ENCODE assay signal across 30 cellular contexts in genomic region chr11:69483696-69484426, GRCh38. TPM values are rescaled to one million over a fixed set of nuclear protein-coding genes. Genes with fewer than 3 reads are reported as not detected.
DNase-seq lines count a peak whose midpoint lies in the region; ATAC-seq, FAIRE-seq and TF ChIP-seq lines count a peak whose summit lies in the region.
"Had no signal": no experiment of that assay in that cellular context is flagged by ENCODE, and none has a peak within 500 bp of the region (broad histone marks: within the 10 kb centered on the region; RNA-seq: fewer than 3 reads in every experiment).

No MANE protein-coding gene starts in this region.

- peaks cover 7% of the 10 kb centered on the region; the same call in 1 of the 2 replicates for H3K23me2 ChIP-seq in H1 (ENCODE audit: low read depth, low read length)

- DNase-seq in H1 (ENCODE audit: low read depth in 1 of 2, low spot score in 2 of 2) (no peak), lower lobe of right lung (peak; percentile 45), psoas muscle (peak; percentile 7 to 45), NCI-H1048 (lab: John Stamatoyannopoulos, UW) (no peak), caudate nucleus (lab: John Stamatoyannopoulos, UW) (no peak)
- DNase-seq in effector memory CD8-positive, alpha-beta T cell, result no peak
- DNase-seq: activated CD4-positive, alpha-beta T cell treated with anti-CD3 and anti-CD28 coated beads, Interleukin-2, amount 10 ng/mL, durations not matched to agents 24 days and 14 days; activated naive CD4-positive, alpha-beta T cell treated with anti-CD3 and anti-CD28 coated beads, Interleukin-2, amount 50 U/mL, for 16 hours; activated T-cell treated with anti-CD3 and anti-CD28 coated beads, Interleukin-2, amount 50 U/mL, for 72 hours; C1 segment of cervical spinal cord; erythroblast; foreskin fibroblast; Kasumi-1; MV-4-11; NCI-H1694 treated with DMSO at 0.1 percent for 48 hours; NCI-H2171 treated with DMSO at 0.1 percent for 48 hours; NCI-H526; small intestine; substantia nigra; T-helper 2 cell had no signal

- no peak for TF ChIP-seq POLR2A in H1 (IDR thresholded peaks at IDR 0.05; ENCODE audit: control extremely low read depth in 1 of 2, low read depth in 2 of 2, low read length in 2 of 2)

- H3K9me3 Mint-ChIP-seq in effector memory CD8-positive, alpha-beta T cell, result no peaks in the 10 kb centered on the region
- H3K9me3 Mint-ChIP-seq: activated CD4-positive, alpha-beta T cell treated with anti-CD3 and anti-CD28 coated beads, Interleukin-2, amount 10 ng/mL, durations not matched to agents 24 days and 14 days; activated T-cell treated with anti-CD3 and anti-CD28 coated beads, Interleukin-2, amount 50 U/mL, for 72 hours; stimulated activated effector memory CD8-positive, alpha-beta T cell treated with anti-CD3 and anti-CD28 coated beads, Interleukin-12 subunit alpha, Interleukin-12 subunit beta, amount 100 ng/mL, for 72 hours had no signal

- 0 out of 2 replicates have a peak overlapping the region, but pooled peaks have one; percentile 71 for H3K18ac ChIP-seq in H1 (ENCODE audit: extremely low read depth, low read length)

- H3K56ac ChIP-seq in H1 (replicated peaks; ENCODE audit: insufficient read length, low read depth, low read length), result no peak overlapping the region

- H3K4me3 ChIP-seq in HUES6 (ENCODE audit: low read depth, low read length), result no peak overlapping the region
- no peak overlapping the region for H3K4me3 ChIP-seq in H1 (ENCODE audit: extremely low read depth in 1 of 4, insufficient read depth in 2 of 4, low read depth in 3 of 4, low read length in 4 of 4)
- no peak overlapping the region for H3K4me3 ChIP-seq in lower lobe of right lung
- H3K4me3 ChIP-seq in psoas muscle, result no peak overlapping the region
- H3K4me3 ChIP-seq: GM12878, SK-N-MC had no signal

- H3K4me1 Mint-ChIP-seq in effector memory CD8-positive, alpha-beta T cell (ENCODE audit: low read depth in 2 of 2), result no peaks in the 10 kb centered on the region
- H3K4me1 Mint-ChIP-seq: activated CD4-positive, alpha-beta T cell treated with anti-CD3 and anti-CD28 coated beads, Interleukin-2, amount 10 ng/mL, durations not matched to agents 24 days and 14 days; stimulated activated effector memory CD8-positive, alpha-beta T cell treated with anti-CD3 and anti-CD28 coated beads, Interleukin-12 subunit alpha, Interleukin-12 subunit beta, amount 100 ng/mL, for 72 hours had no signal

- H2BK20ac ChIP-seq in H1 (ENCODE audit: low read length), result peak overlapping the region; percentile 87

- H3K27ac ChIP-seq in HUES6 (ENCODE audit: low read depth, low read length), result no peak overlapping the region
- H3K27ac ChIP-seq in H1 (ENCODE audit: low read depth, low read length), result no peak overlapping the region
- no peak overlapping the region for H3K27ac ChIP-seq in lower lobe of right lung
- no peak overlapping the region for H3K27ac ChIP-seq in psoas muscle
- H3K27ac ChIP-seq in caudate nucleus (ENCODE audit: low read depth, low read length), result no peak overlapping the region
- H3K27ac ChIP-seq: SK-N-MC had no signal

- H3K79me1 ChIP-seq in H1 (ENCODE audit: low read depth, low read length), result no peaks in the 10 kb centered on the region

- POLR2A ChIA-PET in H1 (lab: Charles Lee; ENCODE audit: partially characterized antibody), result interaction anchor here (1.2 to 2.0 kb wide), 3 partner anchors 16 to 158 kb away, joined by 3 to 8 read pairs (median 3); no protein-coding TSS in a partner anchor

- no peak overlapping the region for H3K4me2 ChIP-seq in H1 (ENCODE audit: insufficient read depth in 1 of 2, low read depth in 2 of 2, low read length in 2 of 2)

- ATAC-seq in lower lobe of right lung (no peak), psoas muscle (no peak)
- no peak for ATAC-seq in effector memory CD8-positive, alpha-beta T cell (replicated peaks)
- ATAC-seq: activated T-cell treated with anti-CD3 and anti-CD28 coated beads, Interleukin-2, amount 50 U/mL, for 72 hours; GM12878; stimulated activated effector memory CD8-positive, alpha-beta T cell treated with anti-CD3 and anti-CD28 coated beads, Interleukin-12 subunit alpha, Interleukin-12 subunit beta, amount 100 ng/mL, for 72 hours had no signal

- H3K4me1 ChIP-seq in HUES6 (ENCODE audit: control insufficient read depth, insufficient read depth, low read length) (peaks cover 37% of the 10 kb centered on the region; the same call in 1 of the 2 replicates), H1 (replicated peaks in 1 of 4; ENCODE audit: control insufficient read depth in 3 of 4, insufficient read depth in 4 of 4, low read length in 3 of 4) (peaks cover 0 to 13% (median 4%) of the 10 kb centered on the region in 4 experiments; a peak in 4 of 7 replicates), lower lobe of right lung (peaks cover 9% of the 10 kb centered on the region), psoas muscle (peaks cover 7% of the 10 kb centered on the region)

- H3K27me3 ChIP-seq in HUES6 (ENCODE audit: control insufficient read depth, insufficient read depth, low read length), result no peaks in the 10 kb centered on the region
- H3K27me3 ChIP-seq in H1 (replicated peaks in 1 of 4; ENCODE audit: control insufficient read depth in 3 of 4, extremely low read depth in 1 of 4, insufficient read depth in 3 of 4, low read length in 3 of 4), result no peaks in the 10 kb centered on the region; a peak in 2 of 7 replicates
- no peaks in the 10 kb centered on the region for H3K27me3 ChIP-seq in lower lobe of right lung (ENCODE audit: low read depth)
- peaks cover 0 to 2% (median 0%) of the 10 kb centered on the region in 3 donors for H3K27me3 ChIP-seq in psoas muscle (ENCODE audit: insufficient read depth in 3 of 3, low read length in 2 of 3)

- CTCF ChIA-PET in H1 (lab: Charles Lee; ENCODE audit: partially characterized antibody), result interaction anchor here (0.6 to 1.3 kb wide), 3 partner anchors 16 to 382 kb away, joined by 3 read pairs; no protein-coding TSS in a partner anchor

- FAIRE-seq in H1 (lab: Jason Lieb, UNC), result no peak
- FAIRE-seq: GM12878, H54, HTR-8/SVneo, small intestine had no signal

- peak overlapping the region; percentile 52; the same call in 1 of the 2 replicates for H2BK5ac ChIP-seq in H1 (ENCODE audit: low read depth, low read length)

- H2BK15ac ChIP-seq in H1 (ENCODE audit: low read length), result 0 out of 2 replicates have a peak overlapping the region, but pooled peaks have one; percentile 46

- H4K20me1 ChIP-seq in H1 (replicated peaks in 1 of 2; ENCODE audit: control insufficient read depth in 1 of 2, insufficient read depth in 2 of 2, low read length in 2 of 2), result no peaks in the 10 kb centered on the region

- H3K4ac ChIP-seq in H1 (replicated peaks; ENCODE audit: insufficient read length, low read depth, low read length), result no peak overlapping the region

- H4K5ac ChIP-seq in H1 (ENCODE audit: insufficient read length, low read depth, low read length), result no peak overlapping the region

- no peak for TF ChIP-seq EP300 in H1 (IDR thresholded peaks at IDR 0.05; ENCODE audit: borderline replicate concordance in 1 of 2, low read depth in 2 of 2, low read length in 2 of 2)

- H4K8ac ChIP-seq in H1 (ENCODE audit: extremely low read depth, insufficient read depth, low read length), result no peak overlapping the region; the same call in 1 of the 2 replicates

- H2AFZ ChIP-seq in H1 (ENCODE audit: low read length), result no peak overlapping the region

- H3K14ac ChIP-seq in H1 (ENCODE audit: insufficient read length), result no peak overlapping the region

- no peak overlapping the region for H3K23ac ChIP-seq in H1 (ENCODE audit: insufficient read length)

- H2BK120ac ChIP-seq in H1 (replicated peaks; ENCODE audit: low read depth, low read length), result no peak overlapping the region

- H3K4me3 Mint-ChIP-seq in effector memory CD8-positive, alpha-beta T cell, result no peak overlapping the region
- H3K4me3 Mint-ChIP-seq: activated CD4-positive, alpha-beta T cell treated with anti-CD3 and anti-CD28 coated beads, Interleukin-2, amount 10 ng/mL, durations not matched to agents 24 days and 14 days; activated T-cell treated with anti-CD3 and anti-CD28 coated beads, Interleukin-2, amount 50 U/mL, for 72 hours; stimulated activated effector memory CD8-positive, alpha-beta T cell treated with anti-CD3 and anti-CD28 coated beads, Interleukin-12 subunit alpha, Interleukin-12 subunit beta, amount 100 ng/mL, for 72 hours had no signal

- intact Hi-C loops in lower lobe of right lung (cut with DNase I), result no loop called here
- intact Hi-C loops in psoas muscle (cut with DNase I), result no loop called here

- H3K79me2 ChIP-seq in H1 (ENCODE audit: control insufficient read depth in 1 of 2, insufficient read depth in 2 of 2, low read length in 2 of 2), result no peaks in the 10 kb centered on the region

- 81% methylated on average over 21 of the region's 25 CpGs; no CpG with 5 or more reads in 1 of the 2 experiments for WGBS in H1 (ENCODE audit: extremely low coverage in 1 of 2, insufficient coverage in 1 of 2, insufficient read length in 1 of 2, insufficient replicate concordance in 2 of 2, low coverage in 1 of 2, low lambda C conversion rate in 2 of 2, missing lambda C conversion rate in 1 of 2), 2 experiments
- 51 to 60% (median 52%) methylated on average over 25 of the region's 25 CpGs for WGBS in psoas muscle, 3 donors

- peaks cover 0 to 22% of the 10 kb centered on the region in 2 donors for H3K27me3 Mint-ChIP-seq in effector memory CD8-positive, alpha-beta T cell
- H3K27me3 Mint-ChIP-seq: activated CD4-positive, alpha-beta T cell treated with anti-CD3 and anti-CD28 coated beads, Interleukin-2, amount 10 ng/mL, durations not matched to agents 24 days and 14 days had no signal

- peak overlapping the region; percentile 19; the same call in 1 of the 2 replicates for H2BK12ac ChIP-seq in H1 (ENCODE audit: low read depth, low read length)

- no peaks in the 10 kb centered on the region for H3K36me3 Mint-ChIP-seq in effector memory CD8-positive, alpha-beta T cell (ENCODE audit: insufficient read depth)
- H3K36me3 Mint-ChIP-seq: stimulated activated effector memory CD8-positive, alpha-beta T cell treated with anti-CD3 and anti-CD28 coated beads, Interleukin-12 subunit alpha, Interleukin-12 subunit beta, amount 100 ng/mL, for 72 hours had no signal

- H3K9me3 ChIP-seq in HUES6 (ENCODE audit: control insufficient read depth, insufficient read depth, low read depth, low read length) (peaks cover 6% of the 10 kb centered on the region; the same call in 1 of the 2 replicates), H1 (ENCODE audit: insufficient read depth in 2 of 2, low read depth in 1 of 2, low read length in 1 of 2) (no peaks in the 10 kb centered on the region), lower lobe of right lung (no peaks in the 10 kb centered on the region), psoas muscle (no peaks in the 10 kb centered on the region)

- peak overlapping the region; percentile 1 for H4K91ac ChIP-seq in H1 (replicated peaks; ENCODE audit: insufficient read length, low read length)

- no peak for TF ChIP-seq CTCF in H1 (IDR thresholded peaks at IDR 0.05; ENCODE audit: control extremely low read depth in 1 of 3, insufficient read depth in 1 of 3, low read depth in 1 of 3, low read length in 3 of 3)
- TF ChIP-seq CTCF in lower lobe of right lung (IDR thresholded peaks at IDR 0.05), result no peak
- TF ChIP-seq CTCF in psoas muscle (IDR thresholded peaks at IDR 0.05), result no peak

- no peaks in the 10 kb centered on the region for H3K36me3 ChIP-seq in HUES6 (ENCODE audit: control insufficient read depth, insufficient read depth, low read length)
- H3K36me3 ChIP-seq in H1 (ENCODE audit: control insufficient read depth in 2 of 4, insufficient read depth in 4 of 4, low read length in 3 of 4), result no peaks in the 10 kb centered on the region
- no peaks in the 10 kb centered on the region for H3K36me3 ChIP-seq in lower lobe of right lung
- no peaks in the 10 kb centered on the region for H3K36me3 ChIP-seq in psoas muscle (ENCODE audit: insufficient read depth in 1 of 2, low read depth in 1 of 2)

- peak overlapping the region; percentile 42 for H3K9ac ChIP-seq in HUES6 (ENCODE audit: low read length)
- no peak overlapping the region for H3K9ac ChIP-seq in H1 (replicated peaks in 1 of 4; ENCODE audit: extremely low read depth in 1 of 4, low read depth in 3 of 4, low read length in 3 of 4)

- H2AK5ac ChIP-seq in H1 (ENCODE audit: low read depth, low read length), result no peak overlapping the region

- TF ChIP-seq RAD21 in H1 (IDR thresholded peaks at IDR 0.05 in 1 of 2, conservative IDR thresholded peaks at IDR 0.05 in 1 of 2; ENCODE audit: low read depth in 2 of 2, low read length in 2 of 2), result no peak

- no peak overlapping the region for H3K27ac Mint-ChIP-seq in effector memory CD8-positive, alpha-beta T cell
- H3K27ac Mint-ChIP-seq: activated CD4-positive, alpha-beta T cell treated with anti-CD3 and anti-CD28 coated beads, Interleukin-2, amount 10 ng/mL, durations not matched to agents 24 days and 14 days; activated T-cell treated with anti-CD3 and anti-CD28 coated beads, Interleukin-2, amount 50 U/mL, for 72 hours; stimulated activated effector memory CD8-positive, alpha-beta T cell treated with anti-CD3 and anti-CD28 coated beads, Interleukin-12 subunit alpha, Interleukin-12 subunit beta, amount 100 ng/mL, for 72 hours had no signal

RNA-seq across cellular contexts. Expression of gene LINC01488, which starts 2.4 kb away (rescaled TPM):
- not detected in 2 replicates for total RNA-seq in H1 (2021; fragmentation: NEBNext Ultra II Directional; extraction: Animal tissue kit (Norgen Biotek cat#: 25700))
- polyA plus RNA-seq in H1 (2011; rRNA removed) (0.03 TPM in 1 of 2 replicates, not detected in the other), psoas muscle (under 1 TPM in 1 of 3 donors, not detected in 2; 0.03 TPM)
- not detected for polyA plus RNA-seq in H1 (2011; cell fraction: cytosol; rRNA removed)
- not detected for polyA plus RNA-seq in H1 (2011; cell fraction: nucleus; rRNA removed)
- not detected in 4 replicates for polyA plus RNA-seq in H1 (2012, experiment 1 of 2)
- polyA plus RNA-seq in H1 (2012, experiment 2 of 2), result not detected
- polyA plus RNA-seq in H1 (2013, experiment 1 of 2), result not detected
- not detected for polyA plus RNA-seq in H1 (2013, experiment 2 of 2)
- polyA minus RNA-seq in H1 (2011; rRNA and poly(A)+ RNA removed), result not detected in 2 replicates
- polyA minus RNA-seq in H1 (2011; cell fraction: cytosol; rRNA and poly(A)+ RNA removed), result not detected
- polyA minus RNA-seq in H1 (2011; cell fraction: nucleus; rRNA and poly(A)+ RNA removed), result not detected
- total RNA-seq in lower lobe of right lung (not detected), psoas muscle (not detected)
- total RNA-seq: activated CD4-positive, alpha-beta T cell treated with anti-CD3 and anti-CD28 coated beads, Interleukin-2, amount 10 ng/mL, durations not matched to agents 24 days and 14 days; activated T-cell treated with anti-CD3 and anti-CD28 coated beads, Interleukin-2, amount 50 U/mL, for 72 hours; GM12878; pulmonary artery endothelial cell; RPMI7951; urinary bladder had no signal
- polyA plus RNA-seq: GM12878, neural cell, small intestine had no signal

Comparison
In these comparisons a context has a peak if more than half of its experiments do, and no peak if none do; other contexts are left out.
1. DNase-seq: peak in lower lobe of right lung (single experiment) and psoas muscle (2 of 2); none in H1 (0 of 2), NCI-H1048 (single experiment), caudate nucleus (0 of 61) and effector memory CD8-positive, alpha-beta T cell (0 of 3).